Comparison of ENCODE assay signal across 1 cellular context in the genomic region with DNA sequence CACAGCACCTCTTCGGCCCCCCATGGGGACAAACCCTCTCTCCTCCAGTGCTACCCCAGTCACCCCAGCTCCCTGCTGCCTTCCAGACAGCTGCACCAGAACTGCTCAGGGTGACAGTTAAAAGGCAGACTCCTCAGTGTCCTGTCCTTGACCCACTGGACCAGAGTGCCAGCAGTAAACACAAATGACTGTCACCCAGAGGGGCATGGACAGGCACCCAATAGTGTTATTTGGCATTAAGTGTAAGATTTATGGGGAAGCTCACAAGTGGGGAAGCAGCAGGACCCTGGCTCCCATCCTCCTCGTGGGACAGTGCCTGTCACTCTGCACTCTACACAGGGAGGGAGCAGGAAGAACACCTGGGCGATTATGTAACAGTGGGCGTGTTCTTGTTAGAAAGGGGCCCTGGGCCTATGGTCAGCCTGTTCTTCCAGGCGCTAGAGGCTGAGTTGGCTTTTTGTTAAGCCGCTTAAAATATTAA.
TF ChIP-seq lines count a peak whose summit lies in the region.

No MANE protein-coding gene starts in this region.

TF ChIP-seq in K562, 482 proteins besides CTCF, POLR2A, EP300 and RAD21:
- TF ChIP-seq, protein P1, sequence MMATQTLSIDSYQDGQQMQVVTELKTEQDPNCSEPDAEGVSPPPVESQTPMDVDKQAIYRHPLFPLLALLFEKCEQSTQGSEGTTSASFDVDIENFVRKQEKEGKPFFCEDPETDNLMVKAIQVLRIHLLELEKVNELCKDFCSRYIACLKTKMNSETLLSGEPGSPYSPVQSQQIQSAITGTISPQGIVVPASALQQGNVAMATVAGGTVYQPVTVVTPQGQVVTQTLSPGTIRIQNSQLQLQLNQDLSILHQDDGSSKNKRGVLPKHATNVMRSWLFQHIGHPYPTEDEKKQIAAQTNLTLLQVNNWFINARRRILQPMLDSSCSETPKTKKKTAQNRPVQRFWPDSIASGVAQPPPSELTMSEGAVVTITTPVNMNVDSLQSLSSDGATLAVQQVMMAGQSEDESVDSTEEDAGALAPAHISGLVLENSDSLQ (IDR thresholded peaks at IDR 0.05) = peak; percentile 32; the same call in 1 of the 2 replicates
- TF ChIP-seq CEBPB (tag; IDR thresholded peaks at IDR 0.05) = peak; percentile 52; the same call in 1 of the 2 replicates
- TF ChIP-seq, protein P2, sequence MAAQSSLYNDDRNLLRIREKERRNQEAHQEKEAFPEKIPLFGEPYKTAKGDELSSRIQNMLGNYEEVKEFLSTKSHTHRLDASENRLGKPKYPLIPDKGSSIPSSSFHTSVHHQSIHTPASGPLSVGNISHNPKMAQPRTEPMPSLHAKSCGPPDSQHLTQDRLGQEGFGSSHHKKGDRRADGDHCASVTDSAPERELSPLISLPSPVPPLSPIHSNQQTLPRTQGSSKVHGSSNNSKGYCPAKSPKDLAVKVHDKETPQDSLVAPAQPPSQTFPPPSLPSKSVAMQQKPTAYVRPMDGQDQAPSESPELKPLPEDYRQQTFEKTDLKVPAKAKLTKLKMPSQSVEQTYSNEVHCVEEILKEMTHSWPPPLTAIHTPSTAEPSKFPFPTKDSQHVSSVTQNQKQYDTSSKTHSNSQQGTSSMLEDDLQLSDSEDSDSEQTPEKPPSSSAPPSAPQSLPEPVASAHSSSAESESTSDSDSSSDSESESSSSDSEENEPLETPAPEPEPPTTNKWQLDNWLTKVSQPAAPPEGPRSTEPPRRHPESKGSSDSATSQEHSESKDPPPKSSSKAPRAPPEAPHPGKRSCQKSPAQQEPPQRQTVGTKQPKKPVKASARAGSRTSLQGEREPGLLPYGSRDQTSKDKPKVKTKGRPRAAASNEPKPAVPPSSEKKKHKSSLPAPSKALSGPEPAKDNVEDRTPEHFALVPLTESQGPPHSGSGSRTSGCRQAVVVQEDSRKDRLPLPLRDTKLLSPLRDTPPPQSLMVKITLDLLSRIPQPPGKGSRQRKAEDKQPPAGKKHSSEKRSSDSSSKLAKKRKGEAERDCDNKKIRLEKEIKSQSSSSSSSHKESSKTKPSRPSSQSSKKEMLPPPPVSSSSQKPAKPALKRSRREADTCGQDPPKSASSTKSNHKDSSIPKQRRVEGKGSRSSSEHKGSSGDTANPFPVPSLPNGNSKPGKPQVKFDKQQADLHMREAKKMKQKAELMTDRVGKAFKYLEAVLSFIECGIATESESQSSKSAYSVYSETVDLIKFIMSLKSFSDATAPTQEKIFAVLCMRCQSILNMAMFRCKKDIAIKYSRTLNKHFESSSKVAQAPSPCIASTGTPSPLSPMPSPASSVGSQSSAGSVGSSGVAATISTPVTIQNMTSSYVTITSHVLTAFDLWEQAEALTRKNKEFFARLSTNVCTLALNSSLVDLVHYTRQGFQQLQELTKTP (IDR thresholded peaks at IDR 0.05; ENCODE audit: low read depth in 1 of 2, partially characterized antibody in 2 of 2) = no peak
- no peak for TF ChIP-seq CBFB (CRISPR knock-in tag; IDR thresholded peaks at IDR 0.05)
- no peak for TF ChIP-seq SAFB (IDR thresholded peaks at IDR 0.05; ENCODE audit: borderline replicate concordance, low read depth, low read length)
- TF ChIP-seq, protein P3, sequence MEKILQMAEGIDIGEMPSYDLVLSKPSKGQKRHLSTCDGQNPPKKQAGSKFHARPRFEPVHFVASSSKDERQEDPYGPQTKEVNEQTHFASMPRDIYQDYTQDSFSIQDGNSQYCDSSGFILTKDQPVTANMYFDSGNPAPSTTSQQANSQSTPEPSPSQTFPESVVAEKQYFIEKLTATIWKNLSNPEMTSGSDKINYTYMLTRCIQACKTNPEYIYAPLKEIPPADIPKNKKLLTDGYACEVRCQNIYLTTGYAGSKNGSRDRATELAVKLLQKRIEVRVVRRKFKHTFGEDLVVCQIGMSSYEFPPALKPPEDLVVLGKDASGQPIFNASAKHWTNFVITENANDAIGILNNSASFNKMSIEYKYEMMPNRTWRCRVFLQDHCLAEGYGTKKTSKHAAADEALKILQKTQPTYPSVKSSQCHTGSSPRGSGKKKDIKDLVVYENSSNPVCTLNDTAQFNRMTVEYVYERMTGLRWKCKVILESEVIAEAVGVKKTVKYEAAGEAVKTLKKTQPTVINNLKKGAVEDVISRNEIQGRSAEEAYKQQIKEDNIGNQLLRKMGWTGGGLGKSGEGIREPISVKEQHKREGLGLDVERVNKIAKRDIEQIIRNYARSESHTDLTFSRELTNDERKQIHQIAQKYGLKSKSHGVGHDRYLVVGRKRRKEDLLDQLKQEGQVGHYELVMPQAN (IDR thresholded peaks at IDR 0.05; ENCODE audit: borderline replicate concordance) = no peak
- TF ChIP-seq MEF2A (IDR thresholded peaks at IDR 0.05; ENCODE audit: control insufficient read depth, low read depth, low read length) = no peak
- no peak for TF ChIP-seq NFE2 (IDR thresholded peaks at IDR 0.05; ENCODE audit: low read depth)
